ENCODE assay signal across 8 cellular contexts in the genomic region with DNA sequence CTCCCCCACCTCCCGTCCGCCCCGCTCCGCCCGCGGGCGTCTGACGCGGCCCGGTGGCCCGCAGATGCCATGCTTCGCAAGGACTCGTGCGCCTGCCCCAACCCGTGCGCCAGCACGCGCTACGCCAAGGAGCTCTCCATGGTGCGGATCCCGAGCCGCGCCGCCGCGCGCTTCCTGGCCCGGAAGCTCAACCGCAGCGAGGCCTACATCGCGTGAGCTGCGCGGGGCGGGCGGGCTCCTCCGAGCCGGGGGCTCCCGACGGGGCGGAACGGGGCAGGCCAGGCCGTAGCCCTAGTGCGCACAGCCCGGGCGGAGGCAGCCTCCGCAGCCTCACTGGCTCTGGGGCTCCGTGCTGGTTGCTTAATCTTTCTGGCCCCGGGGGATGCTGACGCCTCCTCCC. TPM values are rescaled to one million over a fixed set of nuclear protein-coding genes. Genes with fewer than 3 reads are reported as not detected.
DNase-seq lines count a peak whose midpoint lies in the region; ATAC-seq, FAIRE-seq and TF ChIP-seq lines count a peak whose summit lies in the region.

No MANE protein-coding gene starts in this region.

- H3K4me1 ChIP-seq in HUES64 (ENCODE audit: insufficient read depth, low read length): no peaks in the 10 kb centered on the region

- no peaks in the 10 kb centered on the region for H3K9me3 Mint-ChIP-seq in neural crest cell

- peaks cover 19% of the 10 kb centered on the region for H3K27me3 Mint-ChIP-seq in neural crest cell (ENCODE audit: low read depth)

- ATAC-seq in HG02885 (IDR thresholded peaks at IDR 0.05; ENCODE audit: poor library complexity, unreplicated experiment) (no peak), GM18858 (IDR thresholded peaks at IDR 0.05; ENCODE audit: unreplicated experiment) (no peak)

- no peak for TF ChIP-seq POLR2A in erythroblast (IDR thresholded peaks at IDR 0.05; ENCODE audit: low read length)

- H3K9ac ChIP-seq in HUES64 (ENCODE audit: low read depth, low read length): no peak overlapping the region

- H3K27ac ChIP-seq in HUES64 (ENCODE audit: low read depth, low read length): no peak overlapping the region

- no peak overlapping the region for H3K4me3 Mint-ChIP-seq in neural crest cell

- WGBS in HUES64: 3% methylated on average over 50 of the region's 50 CpGs

- H3K4me1 Mint-ChIP-seq in neural crest cell: peaks cover 2% of the 10 kb centered on the region

- peaks cover 43% of the 10 kb centered on the region for H3K27me3 ChIP-seq in HUES64 (ENCODE audit: insufficient read depth, low read length)

- no peak for TF ChIP-seq CTCF in neural crest cell (conservative IDR thresholded peaks at IDR 0.05)

- DNase-seq in activated CD8-positive, alpha-beta memory T cell treated with anti-CD3 and anti-CD28 coated beads, Interleukin-2, amount 50 U/mL, for 4 hours: peak; percentile 35
- DNase-seq in erythroblast (lab: John Stamatoyannopoulos, UW): peak; percentile 69 to 76
- peak; percentile 55 for DNase-seq in neural crest cell (ENCODE audit: low read depth, low spot score)
- DNase-seq in NCI-H2196 treated with DMSO at 0.1 percent for 48 hours (lab: John Stamatoyannopoulos, UW; ENCODE audit: unreplicated experiment): no peak
- no peak for DNase-seq in HTR-8/SVneo (ENCODE audit: insufficient read length, low spot score)

- peak overlapping the region; percentile 27 for H3K4me3 ChIP-seq in HUES64 (ENCODE audit: low read length)

- H3K36me3 Mint-ChIP-seq in neural crest cell (ENCODE audit: low read depth): no peaks in the 10 kb centered on the region

- H3K36me3 ChIP-seq in HUES64 (ENCODE audit: insufficient read depth, low read length): no peaks in the 10 kb centered on the region

- H3K9me3 ChIP-seq in HUES64 (ENCODE audit: insufficient read depth, low read depth, low read length): no peaks in the 10 kb centered on the region

- no peak for FAIRE-seq in HTR-8/SVneo (lab: Jason Lieb, UNC)

- no peak overlapping the region for H3K27ac Mint-ChIP-seq in neural crest cell (ENCODE audit: unreplicated experiment)

RNA-seq across cellular contexts. Expression of a gene that starts 2.8 kb away (rescaled TPM):
- 0.75 TPM for polyA plus RNA-seq in HUES64 (2013, experiment 1 of 2)
- polyA plus RNA-seq in HUES64 (2013, experiment 2 of 2): 1.0 TPM
- 4.7 and 6.0 TPM in 2 replicates for total RNA-seq in neural crest cell

RNA-seq across cellular contexts. Expression of a gene that starts 6.6 kb away (rescaled TPM):
- 17.2 TPM for polyA plus RNA-seq in HUES64 (2013, experiment 1 of 2)
- 18.1 TPM for polyA plus RNA-seq in HUES64 (2013, experiment 2 of 2)
- 38.9 TPM in 2 replicates for total RNA-seq in neural crest cell

RNA-seq across cellular contexts. Expression of a gene that starts 8.3 kb away (rescaled TPM):
- polyA plus RNA-seq in HUES64 (2013, experiment 1 of 2): 57.5 TPM
- 49.5 TPM for polyA plus RNA-seq in HUES64 (2013, experiment 2 of 2)
- 139 and 141 TPM in 2 replicates for total RNA-seq in neural crest cell

RNA-seq across cellular contexts. Expression of a gene that starts 22.9 kb away (rescaled TPM):
- polyA plus RNA-seq in HUES64 (2013, experiment 1 of 2): 14.4 TPM
- polyA plus RNA-seq in HUES64 (2013, experiment 2 of 2): 14.5 TPM
- total RNA-seq in neural crest cell: 42.3 and 43.5 TPM in 2 replicates

RNA-seq across cellular contexts. Expression of a gene that starts 26.8 kb away (rescaled TPM):
- polyA plus RNA-seq in HUES64 (2013, experiment 1 of 2): 1.9 TPM
- 3.7 TPM for polyA plus RNA-seq in HUES64 (2013, experiment 2 of 2)
- 8.0 and 9.2 TPM in 2 replicates for total RNA-seq in neural crest cell

Comparison
In these comparisons a context has a peak if more than half of its experiments do, and no peak if none do; other contexts are left out.
1. DNase-seq: peak in activated CD8-positive, alpha-beta memory T cell treated with anti-CD3 and anti-CD28 coated beads, Interleukin-2, amount 50 U/mL, for 4 hours (single experiment), erythroblast (2 of 2) and neural crest cell (single experiment); none in NCI-H2196 treated with DMSO at 0.1 percent for 48 hours (single experiment) and HTR-8/SVneo (single experiment).